ENCODE assay signal across 23 cellular contexts in the genomic region with DNA sequence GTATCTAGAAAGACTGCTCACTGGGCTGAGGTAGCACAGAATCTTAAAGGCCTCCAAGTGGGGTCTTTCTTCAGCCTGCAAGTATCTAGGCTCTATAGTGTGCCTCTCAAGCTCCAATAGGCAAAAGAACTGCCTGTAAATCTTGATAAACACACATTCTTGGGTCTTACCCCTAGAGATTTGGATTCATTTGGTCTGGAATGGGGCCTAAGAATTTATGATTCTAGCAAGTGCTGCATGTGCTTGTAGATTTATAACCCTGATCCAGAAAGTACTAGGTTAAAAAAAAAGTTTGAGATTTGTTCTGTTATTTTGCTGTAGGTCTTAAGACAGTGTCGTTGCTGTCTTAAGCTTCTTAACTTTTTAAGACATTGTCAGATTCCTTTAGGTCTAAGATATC.
"Had no signal": no experiment of that assay in that cellular context is flagged by ENCODE, and none has a peak within 500 bp of the region (broad histone marks: within the 10 kb centered on the region; RNA-seq: fewer than 3 reads in every experiment).

No MANE protein-coding gene starts in this region.

- H3K27me3 ChIP-seq: cardiac muscle cell, gastrocnemius medialis, sigmoid colon, spleen, tibial artery had no signal

- H3K27ac ChIP-seq: cardiac muscle cell, gastrocnemius medialis, sigmoid colon, spleen had no signal

- H3K27ac Mint-ChIP-seq: activated CD4-positive, alpha-beta T cell treated with anti-CD3 and anti-CD28 coated beads, Interleukin-2, amount 10 ng/mL, durations not matched to agents 7 days and 5 days; activated CD8-positive, alpha-beta T cell treated with anti-CD3 and anti-CD28 coated beads, Interleukin-2, amount 10 ng/mL, durations not matched to agents 7 days and 5 days; activated naive CD4-positive, alpha-beta T cell treated with anti-CD3 and anti-CD28 coated beads, Interleukin-2, amount 50 U/mL, for 72 hours; activated T-cell treated with anti-CD3 and anti-CD28 coated beads, Interleukin-2, amount 50 U/mL, for 72 hours; natural killer cell treated with Interleukin-12 subunit alpha and Interleukin-12 subunit beta and Interleukin-15 and Interleukin-18, amount 100 ng/mL, for 72 hours; stimulated activated naive B cell treated with anti-CD40 and anti-IgM and Interleukin-4, amounts not matched to agents 10 μg/mL and 1 μg/mL and 100 μg/mL, for 72 hours; T-cell had no signal

- H3K4me1 ChIP-seq: gastrocnemius medialis had no signal

- DNase-seq: activated CD4-positive, alpha-beta T cell treated with anti-CD3 and anti-CD28 coated beads, Interleukin-2, amount 10 ng/mL, durations not matched to agents 7 days and 5 days; activated CD4-positive, CD25-positive, alpha-beta regulatory T cell; activated CD8-positive, alpha-beta memory T cell treated with anti-CD3 and anti-CD28 coated beads, Interleukin-2, amount 50 U/mL, for 4 hours; activated CD8-positive, alpha-beta T cell treated with anti-CD3 and anti-CD28 coated beads, Interleukin-2, amount 10 ng/mL, durations not matched to agents 7 days and 5 days; activated effector memory CD4-positive, alpha-beta T cell treated with anti-CD3 and anti-CD28 coated beads, Interleukin-2, amount 50 U/mL, for 16 hours; activated T-cell treated with anti-CD3 and anti-CD28 coated beads, Interleukin-2, amount 50 U/mL, for 72 hours; amniotic stem cell; dermis blood vessel endothelial cell; effector memory CD4-positive, alpha-beta T cell; gastrocnemius medialis; left cardiac atrium; nucleus accumbens; sigmoid colon; spleen; stimulated activated CD4-positive, alpha-beta T cell treated with anti-CD3 and anti-CD28 coated beads, Interleukin-4, amount 100 ng/mL, for 4 hours; stimulated activated naive B cell treated with anti-CD40 and anti-IgM and Interleukin-4, amounts not matched to agents 10 μg/mL and 1 μg/mL and 100 μg/mL, for 72 hours; substantia nigra; T-cell; tibial artery had no signal

- H3K27me3 Mint-ChIP-seq: activated CD4-positive, alpha-beta T cell treated with anti-CD3 and anti-CD28 coated beads, Interleukin-2, amount 10 ng/mL, durations not matched to agents 7 days and 5 days; natural killer cell treated with Interleukin-12 subunit alpha and Interleukin-12 subunit beta and Interleukin-15 and Interleukin-18, amount 100 ng/mL, for 72 hours; stimulated activated naive B cell treated with anti-CD40 and anti-IgM and Interleukin-4, amounts not matched to agents 10 μg/mL and 1 μg/mL and 100 μg/mL, for 72 hours; T-cell had no signal

- H3K9me3 ChIP-seq: gastrocnemius medialis, sigmoid colon, tibial artery had no signal

- H3K9me3 Mint-ChIP-seq: activated CD4-positive, alpha-beta T cell treated with anti-CD3 and anti-CD28 coated beads, Interleukin-2, amount 10 ng/mL, durations not matched to agents 7 days and 5 days; natural killer cell treated with Interleukin-12 subunit alpha and Interleukin-12 subunit beta and Interleukin-15 and Interleukin-18, amount 100 ng/mL, for 72 hours had no signal

- H3K4me3 ChIP-seq: cardiac muscle cell, gastrocnemius medialis, sigmoid colon, spleen, tibial artery had no signal

- ATAC-seq: activated CD8-positive, alpha-beta T cell treated with anti-CD3 and anti-CD28 coated beads, Interleukin-2, amount 10 ng/mL, durations not matched to agents 7 days and 5 days; activated naive CD4-positive, alpha-beta T cell treated with anti-CD3 and anti-CD28 coated beads, Interleukin-2, amount 50 U/mL, for 72 hours; activated T-cell treated with anti-CD3 and anti-CD28 coated beads, Interleukin-2, amount 50 U/mL, for 72 hours; gastrocnemius medialis; left cardiac atrium; natural killer cell treated with Interleukin-12 subunit alpha and Interleukin-12 subunit beta and Interleukin-15 and Interleukin-18, amount 100 ng/mL, for 72 hours; SK-N-SH treated with all-trans-retinoic acid at 6 μM for 48 hours; stimulated activated naive B cell treated with anti-CD40 and anti-IgM and Interleukin-4, amounts not matched to agents 10 μg/mL and 1 μg/mL and 100 μg/mL, for 72 hours; T-cell had no signal

- H3K4me3 Mint-ChIP-seq: activated CD4-positive, alpha-beta T cell treated with anti-CD3 and anti-CD28 coated beads, Interleukin-2, amount 10 ng/mL, durations not matched to agents 7 days and 5 days; activated CD8-positive, alpha-beta T cell treated with anti-CD3 and anti-CD28 coated beads, Interleukin-2, amount 10 ng/mL, durations not matched to agents 7 days and 5 days; activated T-cell treated with anti-CD3 and anti-CD28 coated beads, Interleukin-2, amount 50 U/mL, for 72 hours; natural killer cell treated with Interleukin-12 subunit alpha and Interleukin-12 subunit beta and Interleukin-15 and Interleukin-18, amount 100 ng/mL, for 72 hours; stimulated activated naive B cell treated with anti-CD40 and anti-IgM and Interleukin-4, amounts not matched to agents 10 μg/mL and 1 μg/mL and 100 μg/mL, for 72 hours; T-cell had no signal
